In genomic region chr15:38912067-38912466, GRCh38 we compare ENCODE assay signal across 34 cellular contexts.
"Had no signal": no experiment of that assay in that cellular context is flagged by ENCODE, and none has a peak within 500 bp of the region (broad histone marks: within the 10 kb centered on the region; RNA-seq: fewer than 3 reads in every experiment).

No MANE protein-coding gene starts in this region.

- H3K9me3 ChIP-seq: pancreas, prostate gland, thyroid gland, upper lobe of left lung, vagina had no signal

- ATAC-seq: activated CD8-positive, alpha-beta T cell treated with anti-CD3 and anti-CD28 coated beads for 36 hours; activated T-cell treated with anti-CD3 and anti-CD28 coated beads, Interleukin-2, amount 50 U/mL, for 4 hours; activated T-helper 17 cell treated with anti-CD3 and anti-CD28 coated beads, Interleukin-2, amount 50 U/mL, for 72 hours; foreskin keratinocyte; heart left ventricle; left lung; lower lobe of right lung; naive thymus-derived CD8-positive, alpha-beta T cell; pancreas; stimulated activated naive B cell treated with anti-CD40 and anti-IgM and Interleukin-4, amounts not matched to agents 10 μg/mL and 1 μg/mL and 100 μg/mL, for 72 hours; T-helper 17 cell had no signal

- DNase-seq: activated CD4-positive, alpha-beta T cell treated with anti-CD3 and anti-CD28 coated beads, Interleukin-2, amount 50 U/mL, for 1 hour; activated CD4-positive, CD25-positive, alpha-beta regulatory T cell treated with anti-CD3 and anti-CD28 coated beads, Interleukin-2, amount 50 U/mL, for 72 hours; activated CD8-positive, alpha-beta T cell treated with anti-CD3 and anti-CD28 coated beads for 36 hours; activated gamma-delta T cell treated with Interleukin-2 at 50 U/mL for 16 hours; activated naive CD4-positive, alpha-beta T cell treated with anti-CD3 and anti-CD28 coated beads, Interleukin-2, amount 50 U/mL, for 16 hours; activated T-cell treated with anti-CD3 and anti-CD28 coated beads, Interleukin-2, amount 50 U/mL, for 4 hours; amniotic stem cell; brain microvascular endothelial cell; cortex of kidney; endodermal cell; foreskin keratinocyte; heart left ventricle; kidney glomerular epithelial cell; left lung; lower lobe of right lung; mesenchymal stem cell; naive thymus-derived CD8-positive, alpha-beta T cell; nucleus accumbens; pancreas; retina; sigmoid colon; stimulated activated CD4-positive, alpha-beta T cell treated with anti-CD3 and anti-CD28 coated beads, Interleukin-15, amount 100 ng/mL, for 24 hours; stimulated activated CD4-positive, alpha-beta T cell treated with anti-CD3 and anti-CD28 coated beads, Interleukin-2, amount 100 ng/mL, for 24 hours; stimulated activated naive B cell treated with anti-CD40 and anti-IgM and Interleukin-4, amounts not matched to agents 10 μg/mL and 1 μg/mL and 100 μg/mL, for 72 hours; stomach; T-helper 17 cell; T1000; thyroid gland; upper lobe of left lung had no signal

- H3K36me3 Mint-ChIP-seq: stimulated activated naive B cell treated with anti-CD40 and anti-IgM and Interleukin-4, amounts not matched to agents 10 μg/mL and 1 μg/mL and 100 μg/mL, for 72 hours had no signal

- H3K27ac ChIP-seq: brain microvascular endothelial cell, esophagus muscularis mucosa, foreskin keratinocyte, heart left ventricle, left lung, lower lobe of right lung, pancreas, prostate gland, sigmoid colon, stomach, thyroid gland, upper lobe of left lung, vagina had no signal

- H3K27me3 ChIP-seq: brain microvascular endothelial cell, esophagus muscularis mucosa, heart left ventricle, left lung, pancreas, sigmoid colon, stomach, thyroid gland, upper lobe of left lung, vagina had no signal

- H3K4me3 ChIP-seq: esophagus muscularis mucosa, heart left ventricle, left lung, lower lobe of right lung, pancreas, prostate gland, sigmoid colon, stomach, thyroid gland, upper lobe of left lung, vagina had no signal

- H3K36me3 ChIP-seq: brain microvascular endothelial cell, esophagus muscularis mucosa, heart left ventricle, left lung, lower lobe of right lung, pancreas, prostate gland, sigmoid colon, stomach, thyroid gland, upper lobe of left lung, vagina had no signal

- H3K4me1 Mint-ChIP-seq: activated T-helper 17 cell treated with anti-CD3 and anti-CD28 coated beads, Interleukin-2, amount 50 U/mL, for 72 hours; endodermal cell; naive thymus-derived CD8-positive, alpha-beta T cell; neural crest cell; stimulated activated naive B cell treated with anti-CD40 and anti-IgM and Interleukin-4, amounts not matched to agents 10 μg/mL and 1 μg/mL and 100 μg/mL, for 72 hours; T-helper 17 cell had no signal

- H3K4me1 ChIP-seq: esophagus muscularis mucosa, foreskin keratinocyte, heart left ventricle, left lung, lower lobe of right lung, pancreas, prostate gland, sigmoid colon, stomach, thyroid gland, upper lobe of left lung, vagina had no signal

- H3K4me3 Mint-ChIP-seq: activated CD8-positive, alpha-beta T cell treated with anti-CD3 and anti-CD28 coated beads for 36 hours; activated T-cell treated with anti-CD3 and anti-CD28 coated beads, Interleukin-2, amount 50 U/mL, for 4 hours; activated T-helper 17 cell treated with anti-CD3 and anti-CD28 coated beads, Interleukin-2, amount 50 U/mL, for 72 hours; endodermal cell; naive thymus-derived CD8-positive, alpha-beta T cell; neural crest cell; stimulated activated naive B cell treated with anti-CD40 and anti-IgM and Interleukin-4, amounts not matched to agents 10 μg/mL and 1 μg/mL and 100 μg/mL, for 72 hours; T-helper 17 cell had no signal

- H3K27ac Mint-ChIP-seq: activated CD8-positive, alpha-beta T cell treated with anti-CD3 and anti-CD28 coated beads for 36 hours; activated T-helper 17 cell treated with anti-CD3 and anti-CD28 coated beads, Interleukin-2, amount 50 U/mL, for 72 hours; endodermal cell; naive thymus-derived CD8-positive, alpha-beta T cell; stimulated activated naive B cell treated with anti-CD40 and anti-IgM and Interleukin-4, amounts not matched to agents 10 μg/mL and 1 μg/mL and 100 μg/mL, for 72 hours; T-helper 17 cell had no signal
